ENCODE assay signal across 8 cellular contexts in the genomic region with DNA sequence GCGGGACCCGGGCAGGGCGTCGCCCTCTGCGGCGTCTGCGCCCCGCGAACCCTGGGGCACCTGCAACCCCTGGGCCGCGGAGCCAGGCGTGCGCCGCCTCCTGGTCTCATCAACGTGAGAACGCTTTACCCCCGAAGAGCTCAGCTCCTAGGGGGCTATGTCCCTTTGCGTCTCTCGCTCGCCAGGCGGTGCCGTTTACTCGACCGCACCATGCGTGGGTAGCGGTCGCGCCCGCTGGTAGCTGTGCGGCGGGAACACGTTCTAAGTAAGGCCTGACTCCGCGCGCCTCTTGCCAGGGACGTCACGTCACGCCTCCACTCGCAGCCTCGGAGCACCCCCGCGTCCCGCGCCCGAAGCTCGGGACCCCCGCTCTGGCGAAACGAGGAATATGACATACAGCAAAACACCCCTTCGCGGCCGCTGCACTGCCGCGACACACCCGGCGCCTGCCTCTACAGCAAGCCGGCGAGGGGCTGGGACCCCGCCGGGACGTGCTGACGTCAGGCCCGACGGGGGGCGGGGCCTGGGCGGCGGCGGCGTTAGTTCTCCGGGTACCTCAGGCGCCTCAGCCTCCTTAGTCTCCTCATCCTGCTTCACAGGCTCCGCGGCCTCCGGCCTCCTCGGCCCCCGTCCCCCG.
DNase-seq lines count a peak whose midpoint lies in the region; ATAC-seq and TF ChIP-seq lines count a peak whose summit lies in the region.

A gene with protein sequence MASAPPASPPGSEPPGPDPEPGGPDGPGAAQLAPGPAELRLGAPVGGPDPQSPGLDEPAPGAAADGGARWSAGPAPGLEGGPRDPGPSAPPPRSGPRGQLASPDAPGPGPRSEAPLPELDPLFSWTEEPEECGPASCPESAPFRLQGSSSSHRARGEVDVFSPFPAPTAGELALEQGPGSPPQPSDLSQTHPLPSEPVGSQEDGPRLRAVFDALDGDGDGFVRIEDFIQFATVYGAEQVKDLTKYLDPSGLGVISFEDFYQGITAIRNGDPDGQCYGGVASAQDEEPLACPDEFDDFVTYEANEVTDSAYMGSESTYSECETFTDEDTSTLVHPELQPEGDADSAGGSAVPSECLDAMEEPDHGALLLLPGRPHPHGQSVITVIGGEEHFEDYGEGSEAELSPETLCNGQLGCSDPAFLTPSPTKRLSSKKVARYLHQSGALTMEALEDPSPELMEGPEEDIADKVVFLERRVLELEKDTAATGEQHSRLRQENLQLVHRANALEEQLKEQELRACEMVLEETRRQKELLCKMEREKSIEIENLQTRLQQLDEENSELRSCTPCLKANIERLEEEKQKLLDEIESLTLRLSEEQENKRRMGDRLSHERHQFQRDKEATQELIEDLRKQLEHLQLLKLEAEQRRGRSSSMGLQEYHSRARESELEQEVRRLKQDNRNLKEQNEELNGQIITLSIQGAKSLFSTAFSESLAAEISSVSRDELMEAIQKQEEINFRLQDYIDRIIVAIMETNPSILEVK (plus strand): TSS at position 568 of the 637 bp plus-strand sequence. CDS start 358 bp downstream, outside the sequence.

- H3K4me3 ChIP-seq in AG04449 (ENCODE audit: low read depth, low read length), result peak within 1 kb of the TSS; percentile 73

- POLR2A ChIA-PET in AG04449 (lab: Yijun Ruan, JAX), result interaction anchor here (1.2 kb wide), 1 partner anchor 29 kb away, joined by 3 read pairs; no protein-coding TSS in a partner anchor

- CTCF ChIA-PET in AG04449 (lab: Yijun Ruan, JAX), result no interaction called here

- peak; percentile 17 for TF ChIP-seq CTCF in AG04449 (IDR thresholded peaks at IDR 0.05; ENCODE audit: insufficient read depth, low read length, missing control alignments)

- no peak for DNase-seq in AG04449 (ENCODE audit: low read depth, low spot score)
- peak; percentile 92 for DNase-seq in NCI-H2227 (lab: John Stamatoyannopoulos, UW; ENCODE audit: unreplicated experiment)
- peak; percentile 89 for DNase-seq in activated CD4-positive, CD25-positive, alpha-beta regulatory T cell treated with anti-CD3 and anti-CD28 coated beads, Interleukin-2, amount 50 U/mL, for 72 hours
- peak; percentile 88 for DNase-seq in cerebellar cortex (ENCODE audit: low spot score)
- peak; percentile 48 for DNase-seq in kidney glomerular epithelial cell (lab: John Stamatoyannopoulos, UW)
- peak; percentile 53 to 81 for DNase-seq in stimulated activated CD4-positive, alpha-beta T cell treated with anti-CD3 and anti-CD28 coated beads, Interleukin-1b, Interleukin-23, amount 100 ng/mL, for 1 hour (ENCODE audit: low read depth in 2 of 2)

- ATAC-seq in GM18858 (IDR thresholded peaks at IDR 0.05; ENCODE audit: unreplicated experiment) (peak; percentile 54), HG03103 (IDR thresholded peaks at IDR 0.05; ENCODE audit: low read depth, unreplicated experiment) (peak; percentile 83)
